ENCODE assay signal across 8 cellular contexts in genomic region chr12:55817352-55818139, GRCh38. TPM values are rescaled to one million over a fixed set of nuclear protein-coding genes. Genes with fewer than 3 reads are reported as not detected.
DNase-seq lines count a peak whose midpoint lies in the region; ATAC-seq, FAIRE-seq and TF ChIP-seq lines count a peak whose summit lies in the region.

Gene ORMDL2 (plus strand): TSS chr12:55818041. CDS start chr12:55819000, 959 bp downstream.
Gene SARNP (minus strand): TSS chr12:55817724. CDS start chr12:55817701, 23 bp downstream.

- H2AK5ac ChIP-seq in H1 (ENCODE audit: low read depth, low read length), result peak within 1 kb of the TSS; percentile 72

- peak within 1 kb of the TSS; percentile 71; the same call in 1 of the 2 replicates for H2BK12ac ChIP-seq in H1 (ENCODE audit: low read depth, low read length)

- peak within 1 kb of the TSS; percentile 96 to 99 (median 98) for H3K9ac ChIP-seq in H1 (replicated peaks in 1 of 4; ENCODE audit: extremely low read depth in 1 of 4, low read depth in 3 of 4, low read length in 3 of 4)

- H3K56ac ChIP-seq in H1 (replicated peaks; ENCODE audit: insufficient read length, low read depth, low read length), result peak within 1 kb of the TSS; percentile 75

- H3K18ac ChIP-seq in H1 (ENCODE audit: extremely low read depth, low read length), result peak within 1 kb of the TSS; percentile 89

- no peak within 1 kb of the TSS for H3K4me3 Mint-ChIP-seq in Caco-2 (ENCODE audit: unreplicated experiment)

- no peak within 1 kb of the TSS for H2BK15ac ChIP-seq in H1 (ENCODE audit: low read length)

- 1% methylated on average over 38 of the region's 38 CpGs; no CpG with 5 or more reads in 1 of the 2 experiments for WGBS in H1 (ENCODE audit: extremely low coverage in 1 of 2, insufficient coverage in 1 of 2, insufficient read length in 1 of 2, insufficient replicate concordance in 2 of 2, low coverage in 1 of 2, low lambda C conversion rate in 2 of 2, missing lambda C conversion rate in 1 of 2), 2 experiments

- H3K9me3 ChIP-seq in Caco-2 (no peaks in the 10 kb centered on the region), H1 (ENCODE audit: insufficient read depth in 2 of 2, low read depth in 1 of 2, low read length in 1 of 2) (no peaks in the 10 kb centered on the region; a peak in 1 of 4 replicates)

- H3K14ac ChIP-seq in H1 (ENCODE audit: insufficient read length), result no peak within 1 kb of the TSS

- BruUV-seq in Caco-2 (replicated peaks; lab: Mats Ljungman, UMichigan), result no TSS peak

- H2BK5ac ChIP-seq in H1 (ENCODE audit: low read depth, low read length), result peak within 1 kb of the TSS; percentile 95

- peaks cover 2% of the 10 kb centered on the region; the same call in 1 of the 2 replicates for H3K23me2 ChIP-seq in H1 (ENCODE audit: low read depth, low read length)

- intact Hi-C loops in Caco-2 (cut with micrococcal nuclease; ENCODE audit: unreplicated experiment), result loop anchor here (1.0 kb wide), 1 partner anchor 109 kb away; no protein-coding TSS in a partner anchor

- peaks cover 7 to 11% of the 10 kb centered on the region in 2 experiments for H4K20me1 ChIP-seq in H1 (replicated peaks in 1 of 2; ENCODE audit: control insufficient read depth in 1 of 2, insufficient read depth in 2 of 2, low read length in 2 of 2)

- TF ChIP-seq CTCF in Caco-2 (IDR thresholded peaks at IDR 0.05; ENCODE audit: insufficient read depth in 1 of 2, low read depth in 1 of 2, low read length in 1 of 2, severe bottlenecking in 1 of 2, unreplicated experiment in 1 of 2) (no peak), H1 (IDR thresholded peaks at IDR 0.05; ENCODE audit: control extremely low read depth in 1 of 3, insufficient read depth in 1 of 3, low read depth in 1 of 3, low read length in 3 of 3) (no peak)

- H3K36me3 Mint-ChIP-seq in Caco-2 (ENCODE audit: insufficient read depth, unreplicated experiment), result peaks cover 56% of the 10 kb centered on the region

- no peaks in the 10 kb centered on the region for H3K27me3 Mint-ChIP-seq in Caco-2 (ENCODE audit: insufficient read depth, unreplicated experiment)

- peaks cover 27 to 64% of the 10 kb centered on the region in 2 experiments for H3K79me2 ChIP-seq in H1 (ENCODE audit: control insufficient read depth in 1 of 2, insufficient read depth in 2 of 2, low read length in 2 of 2)

- H3K4me2 ChIP-seq in H1 (ENCODE audit: insufficient read depth in 1 of 2, low read depth in 2 of 2, low read length in 2 of 2), result peak within 1 kb of the TSS; percentile 81 to 96

- H3K4me1 Mint-ChIP-seq in Caco-2 (ENCODE audit: low read depth, unreplicated experiment), result peaks cover 30% of the 10 kb centered on the region

- peak; percentile 98 for ATAC-seq in GM21381 (IDR thresholded peaks at IDR 0.05; ENCODE audit: unreplicated experiment)

- peak within 1 kb of the TSS; percentile 67 for H4K91ac ChIP-seq in H1 (replicated peaks; ENCODE audit: insufficient read length, low read length)

- H4K8ac ChIP-seq in H1 (ENCODE audit: extremely low read depth, insufficient read depth, low read length), result peak within 1 kb of the TSS; percentile 64; the same call in 1 of the 2 replicates

- H3K4me3 ChIP-seq in Caco-2 (ENCODE audit: low read depth, low read length) (peak within 1 kb of the TSS; percentile 83), H1 (ENCODE audit: extremely low read depth in 1 of 4, insufficient read depth in 2 of 4, low read depth in 3 of 4, low read length in 4 of 4) (peak within 1 kb of the TSS; percentile 95 to 100 (median 96))

- H3K36me3 ChIP-seq in Caco-2 (ENCODE audit: control insufficient read depth, insufficient read depth, low read length), result peaks cover 2% of the 10 kb centered on the region
- H3K36me3 ChIP-seq in H1 (ENCODE audit: control insufficient read depth in 2 of 4, insufficient read depth in 4 of 4, low read length in 3 of 4), result peaks cover 8 to 44% (median 24%) of the 10 kb centered on the region in 4 experiments

- H3K4ac ChIP-seq in H1 (replicated peaks; ENCODE audit: insufficient read length, low read depth, low read length), result peak within 1 kb of the TSS; percentile 20

- no peak within 1 kb of the TSS for H3K23ac ChIP-seq in H1 (ENCODE audit: insufficient read length)

- TF ChIP-seq EP300 in H1 (IDR thresholded peaks at IDR 0.05; ENCODE audit: borderline replicate concordance in 1 of 2, low read depth in 2 of 2, low read length in 2 of 2), result no peak

- peaks cover 7% of the 10 kb centered on the region; the same call in 1 of the 2 replicates for H3K4me1 ChIP-seq in Caco-2
- H3K4me1 ChIP-seq in H1 (replicated peaks in 1 of 4; ENCODE audit: control insufficient read depth in 3 of 4, insufficient read depth in 4 of 4, low read length in 3 of 4), result peaks cover 4 to 8% (median 6%) of the 10 kb centered on the region in 4 experiments

- no peak within 1 kb of the TSS for H2BK120ac ChIP-seq in H1 (replicated peaks; ENCODE audit: low read depth, low read length)

- FAIRE-seq in HTR-8/SVneo (lab: Jason Lieb, UNC) (peak; percentile 90), H1 (lab: Jason Lieb, UNC) (peak; percentile 99)

- peak within 1 kb of the TSS; percentile 87 for H2AFZ ChIP-seq in H1 (ENCODE audit: low read length)

- H3K27ac ChIP-seq in H1 (ENCODE audit: low read depth, low read length), result peak within 1 kb of the TSS; percentile 91

- peak within 1 kb of the TSS; percentile 75 for H4K5ac ChIP-seq in H1 (ENCODE audit: insufficient read length, low read depth, low read length)

- H3K27me3 ChIP-seq in Caco-2 (replicated peaks; ENCODE audit: control insufficient read depth, insufficient read depth, low read length) (no peaks in the 10 kb centered on the region), H1 (replicated peaks in 1 of 4; ENCODE audit: control insufficient read depth in 3 of 4, extremely low read depth in 1 of 4, insufficient read depth in 3 of 4, low read length in 3 of 4) (no peaks in the 10 kb centered on the region)

- H3K79me1 ChIP-seq in H1 (ENCODE audit: low read depth, low read length), result peaks cover 4% of the 10 kb centered on the region; the same call in 1 of the 2 replicates

- peak; percentile 62 to 93 for TF ChIP-seq POLR2A in H1 (IDR thresholded peaks at IDR 0.05; ENCODE audit: control extremely low read depth in 1 of 2, low read depth in 2 of 2, low read length in 2 of 2)

- no peak for TF ChIP-seq RAD21 in H1 (IDR thresholded peaks at IDR 0.05 in 1 of 2, conservative IDR thresholded peaks at IDR 0.05 in 1 of 2; ENCODE audit: low read depth in 2 of 2, low read length in 2 of 2)

- POLR2A ChIA-PET in Caco-2 (lab: Charles Lee) (interaction anchor here (0.7 to 1.6 kb wide), 15 partner anchors 10 to 192 kb away, joined by 3 to 65 read pairs (median 6); partner anchors contain the start of genes CD63, DNAJC14, PYM1 and RAB5B), H1 (lab: Charles Lee; ENCODE audit: partially characterized antibody) (interaction anchor here (0.7 to 12.7 kb wide), 24 partner anchors 8 to 203 kb away, joined by 3 to 133 read pairs (median 6); partner anchors contain the start of genes BLOC1S1, CD63, DNAJC14 and IKZF4)

- no peak within 1 kb of the TSS for H3K27ac Mint-ChIP-seq in Caco-2 (ENCODE audit: unreplicated experiment)

- no peak within 1 kb of the TSS for H2BK20ac ChIP-seq in H1 (ENCODE audit: low read length)

- CTCF ChIA-PET in Caco-2 (lab: Charles Lee) (interaction anchor here (0.6 to 1.9 kb wide), 18 partner anchors 9 to 287 kb away, joined by 3 to 28 read pairs (median 4); partner anchors contain the start of genes DNAJC14, PA2G4, PYM1 and RAB5B), H1 (lab: Charles Lee; ENCODE audit: partially characterized antibody) (interaction anchor here (0.6 to 18.0 kb wide), 18 partner anchors 10 to 1785 kb away, joined by 3 to 224 read pairs (median 4); partner anchors contain the start of genes CD63, DGKA, DNAJC14 and GDF11)

- DNase-seq in Caco-2 (peak; percentile 97 to 99), HTR-8/SVneo (ENCODE audit: insufficient read length, low spot score) (peak; percentile 98), NOMO-1 treated with DMSO at 0.1 percent for 48 hours (lab: John Stamatoyannopoulos, UW; ENCODE audit: unreplicated experiment) (peak; percentile 100), H1 (ENCODE audit: low read depth in 1 of 2, low spot score in 2 of 2) (peak; percentile 90 to 99), medulla oblongata (ENCODE audit: extremely low spot score) (peak; percentile 100)
- peak; percentile 90 to 96 for DNase-seq in activated CD8-positive, alpha-beta memory T cell treated with anti-CD3 and anti-CD28 coated beads for 4 hours (ENCODE audit: low read depth in 2 of 2)
- DNase-seq in stimulated activated CD8-positive, alpha-beta memory T cell treated with anti-CD3 and anti-CD28 coated beads, Interleukin-12 subunit alpha, Interleukin-12 subunit beta, amount 100 ng/mL, for 1 hour (ENCODE audit: low read depth), result peak; percentile 93

- H3K9me3 Mint-ChIP-seq in Caco-2 (ENCODE audit: unreplicated experiment), result no peaks in the 10 kb centered on the region

TF ChIP-seq in H1, 55 proteins besides CTCF, POLR2A, EP300 and RAD21 (continues in another document):
- TF ChIP-seq PHF8 (conservative IDR thresholded peaks at IDR 0.05; ENCODE audit: low read depth, low read length), result peak; percentile 86
- peak; percentile 80; the same call in 1 of the 2 replicates for TF ChIP-seq KDM5A (IDR thresholded peaks at IDR 0.05; ENCODE audit: low read length)
- TF ChIP-seq POLR2AphosphoS5 (IDR thresholded peaks at IDR 0.05; ENCODE audit: low read depth, low read length), result peak; percentile 72
- TF ChIP-seq TAF1 (IDR thresholded peaks at IDR 0.05; ENCODE audit: low read depth, low read length), result peak; percentile 97
- TF ChIP-seq SRF (IDR thresholded peaks at IDR 0.05; ENCODE audit: low read depth, low read length), result no peak

RNA-seq across cellular contexts. Expression of gene ORMDL2, which starts in this region (rescaled TPM):
- 44.0 and 48.3 TPM in 2 replicates for total RNA-seq in Caco-2 (2022)
- total RNA-seq in H1 (2021; fragmentation: NEBNext Ultra II Directional; extraction: Animal tissue kit (Norgen Biotek cat#: 25700)), result 34.1 and 39.0 TPM in 2 replicates
- polyA plus RNA-seq in H1 (2011; rRNA removed), result 50.4 and 65.6 TPM in 2 replicates
- 26.9 TPM for polyA plus RNA-seq in H1 (2011; cell fraction: cytosol; rRNA removed)
- polyA plus RNA-seq in H1 (2011; cell fraction: nucleus; rRNA removed), result 33.3 TPM
- polyA plus RNA-seq in H1 (2012, experiment 1 of 2), result 53.7 to 58.3 TPM (median 56.2 TPM) in 4 replicates
- 31.6 TPM for polyA plus RNA-seq in H1 (2012, experiment 2 of 2)
- 77.7 TPM for polyA plus RNA-seq in H1 (2013, experiment 1 of 2)
- polyA plus RNA-seq in H1 (2013, experiment 2 of 2), result 93.6 TPM
- 60.5 and 75.9 TPM in 2 replicates for polyA minus RNA-seq in H1 (2011; rRNA and poly(A)+ RNA removed)
- polyA minus RNA-seq in H1 (2011; cell fraction: cytosol; rRNA and poly(A)+ RNA removed), result 23.1 TPM
- polyA minus RNA-seq in H1 (2011; cell fraction: nucleus; rRNA and poly(A)+ RNA removed), result 42.2 TPM

RNA-seq across cellular contexts. Expression of gene SARNP, which starts in this region (rescaled TPM):
- 70.9 and 77.6 TPM in 2 replicates for total RNA-seq in Caco-2 (2022)
- total RNA-seq in H1 (2021; fragmentation: NEBNext Ultra II Directional; extraction: Animal tissue kit (Norgen Biotek cat#: 25700)), result 114 and 117 TPM in 2 replicates
- polyA plus RNA-seq in H1 (2011; rRNA removed), result 140 and 226 TPM in 2 replicates
- 160 TPM for polyA plus RNA-seq in H1 (2011; cell fraction: cytosol; rRNA removed)
- 50.3 TPM for polyA plus RNA-seq in H1 (2011; cell fraction: nucleus; rRNA removed)
- 129 to 246 TPM (median 145 TPM) in 4 replicates for polyA plus RNA-seq in H1 (2012, experiment 1 of 2)
- 27.3 TPM for polyA plus RNA-seq in H1 (2012, experiment 2 of 2)
- 185 TPM for polyA plus RNA-seq in H1 (2013, experiment 1 of 2)
- 206 TPM for polyA plus RNA-seq in H1 (2013, experiment 2 of 2)
- polyA minus RNA-seq in H1 (2011; rRNA and poly(A)+ RNA removed), result 25.1 and 38.6 TPM in 2 replicates
- 16.7 TPM for polyA minus RNA-seq in H1 (2011; cell fraction: cytosol; rRNA and poly(A)+ RNA removed)
- polyA minus RNA-seq in H1 (2011; cell fraction: nucleus; rRNA and poly(A)+ RNA removed), result 25.4 TPM

Comparison
In these comparisons a context has a peak if more than half of its experiments do, and no peak if none do; other contexts are left out.
1. Peak in every context shown above with its lines: DNase-seq, ATAC-seq, H3K4me3 ChIP-seq and H3K27ac ChIP-seq.